Comparison of ENCODE assay signal across 28 cellular contexts in genomic region chrX:43735534-43735933, GRCh38.
"Had no signal": no experiment of that assay in that cellular context is flagged by ENCODE, and none has a peak within 500 bp of the region (broad histone marks: within the 10 kb centered on the region; RNA-seq: fewer than 3 reads in every experiment).

No MANE protein-coding gene starts in this region.

- H3K4me1 Mint-ChIP-seq: naive thymus-derived CD8-positive, alpha-beta T cell; stimulated activated effector memory CD8-positive, alpha-beta T cell treated with anti-CD3 and anti-CD28 coated beads, Interleukin-12 subunit alpha, Interleukin-12 subunit beta, amount 100 ng/mL, for 72 hours; stimulated activated naive B cell treated with anti-CD40 and anti-IgM and Interleukin-4, amounts not matched to agents 10 μg/mL and 1 μg/mL and 100 μg/mL, for 72 hours had no signal

- DNase-seq: naive thymus-derived CD8-positive, alpha-beta T cell; nephron progenitor cell; occipital lobe; ovary; psoas muscle; right cardiac atrium; right lobe of liver; sigmoid colon; small intestine; stimulated activated CD4-positive, alpha-beta T cell treated with anti-CD3 and anti-CD28 coated beads, Interleukin-15, amount 100 ng/mL, for 24 hours; stimulated activated CD4-positive, alpha-beta T cell treated with anti-CD3 and anti-CD28 coated beads, Interleukin-2, amount 100 ng/mL, for 24 hours; stimulated activated CD4-positive, alpha-beta T cell treated with anti-CD3 and anti-CD28 coated beads, Interleukin-2, amount 100 ng/mL, for 48 hours; stimulated activated CD4-positive, alpha-beta T cell treated with anti-CD3 and anti-CD28 coated beads, Interleukin-4, amount 100 ng/mL, for 24 hours; stimulated activated naive B cell treated with anti-CD40 and anti-IgM and Interleukin-4, amounts not matched to agents 10 μg/mL and 1 μg/mL and 100 μg/mL, for 72 hours; stimulated activated naive CD4-positive, alpha-beta T cell treated with Interleukin-2 at 50 U/mL for 16 hours; stomach; tibial artery; transverse colon; upper lobe of right lung; uterus had no signal

- H3K27me3 Mint-ChIP-seq: naive thymus-derived CD8-positive, alpha-beta T cell; progenitor cell of endocrine pancreas; stimulated activated naive CD8-positive, alpha-beta T cell treated with anti-CD3 and anti-CD28 coated beads, Interleukin-15, Interleukin-2, amounts not matched to agents 100 ng/mL and 50 ng/mL, for 24 hours; type B pancreatic cell had no signal

- H3K27ac ChIP-seq: neural progenitor cell, ovary, parathyroid adenoma, psoas muscle, sigmoid colon, stomach, thoracic aorta, tibial artery, transverse colon, upper lobe of right lung, uterus had no signal

- H3K4me1 ChIP-seq: parathyroid adenoma, psoas muscle, right lobe of liver, sigmoid colon, stomach, tibial artery, upper lobe of right lung, uterus had no signal

- H2AFZ ChIP-seq: neural progenitor cell, parathyroid adenoma had no signal

- H3K27ac Mint-ChIP-seq: naive thymus-derived CD8-positive, alpha-beta T cell; natural killer cell treated with Interleukin-12 subunit alpha and Interleukin-12 subunit beta and Interleukin-15 and Interleukin-18, amount 100 ng/mL, for 72 hours; nephron progenitor cell; neural progenitor cell; stimulated activated effector memory CD8-positive, alpha-beta T cell treated with anti-CD3 and anti-CD28 coated beads, Interleukin-12 subunit alpha, Interleukin-12 subunit beta, amount 100 ng/mL, for 72 hours; stimulated activated naive B cell treated with anti-CD40 and anti-IgM and Interleukin-4, amounts not matched to agents 10 μg/mL and 1 μg/mL and 100 μg/mL, for 72 hours; stimulated activated naive CD8-positive, alpha-beta T cell treated with anti-CD3 and anti-CD28 coated beads, Interleukin-15, Interleukin-2, amounts not matched to agents 100 ng/mL and 50 ng/mL, for 24 hours; type B pancreatic cell had no signal

- H3K4me3 ChIP-seq: neural progenitor cell, ovary, psoas muscle, right lobe of liver, sigmoid colon, stomach, thoracic aorta, tibial artery, transverse colon, upper lobe of right lung, uterus had no signal

- H3K9me3 Mint-ChIP-seq: naive thymus-derived CD8-positive, alpha-beta T cell; natural killer cell treated with Interleukin-12 subunit alpha and Interleukin-12 subunit beta and Interleukin-15 and Interleukin-18, amount 100 ng/mL, for 72 hours; stimulated activated effector memory CD8-positive, alpha-beta T cell treated with anti-CD3 and anti-CD28 coated beads, Interleukin-12 subunit alpha, Interleukin-12 subunit beta, amount 100 ng/mL, for 72 hours; stimulated activated naive B cell treated with anti-CD40 and anti-IgM and Interleukin-4, amounts not matched to agents 10 μg/mL and 1 μg/mL and 100 μg/mL, for 72 hours; stimulated activated naive CD8-positive, alpha-beta T cell treated with anti-CD3 and anti-CD28 coated beads, Interleukin-15, Interleukin-2, amounts not matched to agents 100 ng/mL and 50 ng/mL, for 24 hours; type B pancreatic cell had no signal

- H3K36me3 Mint-ChIP-seq: naive thymus-derived CD8-positive, alpha-beta T cell; natural killer cell treated with Interleukin-12 subunit alpha and Interleukin-12 subunit beta and Interleukin-15 and Interleukin-18, amount 100 ng/mL, for 72 hours; neural progenitor cell; stimulated activated effector memory CD8-positive, alpha-beta T cell treated with anti-CD3 and anti-CD28 coated beads, Interleukin-12 subunit alpha, Interleukin-12 subunit beta, amount 100 ng/mL, for 72 hours; stimulated activated naive B cell treated with anti-CD40 and anti-IgM and Interleukin-4, amounts not matched to agents 10 μg/mL and 1 μg/mL and 100 μg/mL, for 72 hours had no signal

- H3K79me2 ChIP-seq: parathyroid adenoma had no signal

- H3K4me3 Mint-ChIP-seq: naive thymus-derived CD8-positive, alpha-beta T cell; natural killer cell treated with Interleukin-12 subunit alpha and Interleukin-12 subunit beta and Interleukin-15 and Interleukin-18, amount 100 ng/mL, for 72 hours; nephron progenitor cell; neural progenitor cell; stimulated activated effector memory CD8-positive, alpha-beta T cell treated with anti-CD3 and anti-CD28 coated beads, Interleukin-12 subunit alpha, Interleukin-12 subunit beta, amount 100 ng/mL, for 72 hours; stimulated activated naive B cell treated with anti-CD40 and anti-IgM and Interleukin-4, amounts not matched to agents 10 μg/mL and 1 μg/mL and 100 μg/mL, for 72 hours; stimulated activated naive CD8-positive, alpha-beta T cell treated with anti-CD3 and anti-CD28 coated beads, Interleukin-15, Interleukin-2, amounts not matched to agents 100 ng/mL and 50 ng/mL, for 24 hours; type B pancreatic cell had no signal

- H3K27me3 ChIP-seq: neural progenitor cell, ovary, right lobe of liver, sigmoid colon, stomach, tibial artery, transverse colon, upper lobe of right lung, uterus had no signal

- ATAC-seq: naive thymus-derived CD8-positive, alpha-beta T cell; natural killer cell treated with Interleukin-12 subunit alpha and Interleukin-12 subunit beta and Interleukin-15 and Interleukin-18, amount 100 ng/mL, for 72 hours; right cardiac atrium; right lobe of liver; stimulated activated effector memory CD8-positive, alpha-beta T cell treated with anti-CD3 and anti-CD28 coated beads, Interleukin-12 subunit alpha, Interleukin-12 subunit beta, amount 100 ng/mL, for 72 hours; stimulated activated naive B cell treated with anti-CD40 and anti-IgM and Interleukin-4, amounts not matched to agents 10 μg/mL and 1 μg/mL and 100 μg/mL, for 72 hours; upper lobe of right lung had no signal

- H3K36me3 ChIP-seq: neural progenitor cell, ovary, right lobe of liver, transverse colon, uterus had no signal

- H3K9ac ChIP-seq: neural progenitor cell, parathyroid adenoma had no signal

- H3K9me3 ChIP-seq: ovary, psoas muscle, right lobe of liver, sigmoid colon, stomach, thoracic aorta, tibial artery, transverse colon, upper lobe of right lung, uterus had no signal
